Comparison of ENCODE assay signal across 8 cellular contexts in genomic region chr22:46737976-46738641, GRCh38. TPM values are rescaled to one million over a fixed set of nuclear protein-coding genes. Genes with fewer than 3 reads are reported as not detected.
DNase-seq lines count a peak whose midpoint lies in the region; ATAC-seq and TF ChIP-seq lines count a peak whose summit lies in the region.

CERK (minus strand) TSS chr22:46738252; CDS start chr22:46738148, 104 bp downstream.

- no peaks in the 10 kb centered on the region for H3K9me3 ChIP-seq in muscle layer of duodenum (ENCODE audit: control insufficient read depth in 1 of 2, low read length in 2 of 2)

- peak within 1 kb of the TSS; percentile 69 for H3K27ac ChIP-seq in muscle layer of duodenum (ENCODE audit: low read length)

- peak within 1 kb of the TSS; percentile 73 to 79 for H3K4me3 ChIP-seq in muscle layer of duodenum (ENCODE audit: low read depth in 1 of 2, low read length in 2 of 2)

- H3K4me1 ChIP-seq in muscle layer of duodenum (ENCODE audit: control insufficient read depth in 1 of 2, insufficient read depth in 2 of 2, low read length in 2 of 2) = peaks cover 32 to 56% of the 10 kb centered on the region in 2 donors

- no peaks in the 10 kb centered on the region for H3K27me3 ChIP-seq in muscle layer of duodenum (ENCODE audit: low read depth, low read length)

- ATAC-seq in HG02852 (IDR thresholded peaks at IDR 0.05; ENCODE audit: unreplicated experiment) = peak; percentile 34
- ATAC-seq in HG02840 (IDR thresholded peaks at IDR 0.05; ENCODE audit: low FRiP score, unreplicated experiment) = no peak

- no peaks in the 10 kb centered on the region for H3K36me3 ChIP-seq in muscle layer of duodenum (ENCODE audit: control insufficient read depth in 1 of 2, insufficient read depth in 2 of 2, low read length in 2 of 2)

- DNase-seq in activated T-helper 1 cell treated with anti-CD3 and anti-CD28 coated beads, Interleukin-2, amount 50 U/mL, for 16 hours (ENCODE audit: low read depth in 1 of 2, low spot score in 1 of 2) = peak; percentile 49 to 57
- peak; percentile 80 for DNase-seq in fibroblast of gingiva (ENCODE audit: low read depth)

- peak; percentile 62 for TF ChIP-seq POLR2A in GM10847 (IDR thresholded peaks at IDR 0.05; ENCODE audit: extremely low read depth, insufficient read length)

- TF ChIP-seq CTCF in subcutaneous adipose tissue (IDR thresholded peaks at IDR 0.05; ENCODE audit: low read depth) = no peak

TF ChIP-seq in PFSK-1, 5 proteins besides CTCF, POLR2A, EP300 and RAD21:
- peak; percentile 6 for TF ChIP-seq FOXP2 (optimal IDR thresholded peaks at IDR 0.05; ENCODE audit: borderline replicate concordance, extremely low read depth, extremely low read length, insufficient read depth)
- TF ChIP-seq POLR2AphosphoS5 (IDR thresholded peaks at IDR 0.05; ENCODE audit: low read depth, low read length) = peak; percentile 48; the same call in 1 of the 2 replicates
- no peak for TF ChIP-seq SIN3A (IDR thresholded peaks at IDR 0.05; ENCODE audit: borderline replicate concordance, insufficient read depth, low read length)
- TF ChIP-seq REST (IDR thresholded peaks at IDR 0.05; ENCODE audit: insufficient read depth in 1 of 2, low read depth in 2 of 2, low read length in 2 of 2) = no peak
- no peak for TF ChIP-seq TAF1 (IDR thresholded peaks at IDR 0.05; ENCODE audit: borderline replicate concordance, insufficient read depth, low read length)

RNA-seq across cellular contexts. Expression of gene CERK, which starts in this region (rescaled TPM):
- polyA plus RNA-seq in PFSK-1 (2012; ENCODE audit: insufficient read length, low read depth) = 36.1 TPM
- 10 to 100 TPM; 17.8 to 69.1 (median 36.1) TPM for total RNA-seq in subcutaneous adipose tissue
